25 cellular contexts compared by ENCODE assay signal in the genomic region with DNA sequence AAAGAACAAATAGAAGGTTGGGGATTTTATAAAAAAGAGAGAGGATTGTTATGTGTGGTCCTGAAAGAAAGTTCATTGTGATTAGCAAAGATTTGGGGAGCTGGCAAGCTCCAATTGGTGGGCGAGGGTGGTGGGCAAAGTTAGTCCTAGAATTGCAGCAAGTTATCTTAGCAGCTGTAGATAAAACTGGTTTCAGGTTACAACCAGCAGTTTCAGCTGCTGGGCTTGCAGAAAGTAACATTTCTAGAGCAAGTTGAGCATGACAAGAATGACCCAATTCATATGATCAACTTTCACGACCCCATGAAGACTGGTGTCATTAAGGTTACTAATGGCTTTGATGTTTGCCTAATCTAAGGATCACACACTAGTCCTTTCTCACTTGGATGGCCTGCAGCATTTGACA.
DNase-seq lines count a peak whose midpoint lies in the region; ATAC-seq and TF ChIP-seq lines count a peak whose summit lies in the region.
"Had no signal": no experiment of that assay in that cellular context is flagged by ENCODE, and none has a peak within 500 bp of the region (broad histone marks: within the 10 kb centered on the region; RNA-seq: fewer than 3 reads in every experiment).

No MANE protein-coding gene starts in this region.

- no peaks in the 10 kb centered on the region for H3K27me3 Mint-ChIP-seq in nephron progenitor cell (ENCODE audit: low read depth, poor library complexity)
- peaks cover 14% of the 10 kb centered on the region for H3K27me3 Mint-ChIP-seq in endodermal cell (ENCODE audit: insufficient read depth)

- H3K9me3 Mint-ChIP-seq in nephron progenitor cell: peaks cover 2% of the 10 kb centered on the region
- H3K9me3 Mint-ChIP-seq in endodermal cell: peaks cover 1% of the 10 kb centered on the region
- H3K9me3 Mint-ChIP-seq: dendritic cell treated with granulocyte-macrophage colony-stimulating factor and Interleukin-4, amounts not matched to agents 40 ng/mL and 50 ng/mL, for 4 days; HFFc6 had no signal

- in situ Hi-C loops in brain microvascular endothelial cell (cut with HindIII; ENCODE audit: low pct_ligation_motif_present, low sequenced_read_pairs): no loop called here

- H3K27ac Mint-ChIP-seq in nephron progenitor cell (peak overlapping the region; percentile 88), endodermal cell (no peak overlapping the region)
- H3K27ac Mint-ChIP-seq: CD4-positive, CD25-positive, alpha-beta regulatory T cell; dendritic cell treated with granulocyte-macrophage colony-stimulating factor and Interleukin-4, amounts not matched to agents 40 ng/mL and 50 ng/mL, for 4 days; HFFc6; WTC11 had no signal

- H3K4me3 ChIP-seq in brain microvascular endothelial cell (ENCODE audit: low read depth, low read length): no peak overlapping the region
- H3K4me3 ChIP-seq in endodermal cell (ENCODE audit: low read length): no peak overlapping the region
- H3K4me3 ChIP-seq: hepatocyte had no signal

- no peaks in the 10 kb centered on the region for H3K27me3 ChIP-seq in brain microvascular endothelial cell (replicated peaks)
- no peaks in the 10 kb centered on the region for H3K27me3 ChIP-seq in endodermal cell (ENCODE audit: control insufficient read depth, insufficient read depth, low read length, poor library complexity, severe bottlenecking)
- H3K27me3 ChIP-seq: hepatocyte had no signal

- H3K4me1 ChIP-seq in endodermal cell (ENCODE audit: control insufficient read depth, insufficient read depth, low read length): no peaks in the 10 kb centered on the region
- H3K4me1 ChIP-seq: foreskin keratinocyte had no signal

- DNase-seq in M059J (ENCODE audit: low read depth) (peak; percentile 25), brain microvascular endothelial cell (peak; percentile 58), nephron progenitor cell (no peak), endodermal cell (no peak), T-helper 1 cell (no peak), hippocampal formation (lab: John Stamatoyannopoulos, UW) (no peak)
- DNase-seq: activated CD4-positive, alpha-beta T cell treated with anti-CD3 and anti-CD28 coated beads, Interleukin-2, amount 50 U/mL, for 4 hours; activated effector memory CD4-positive, alpha-beta T cell treated with Interleukin-2 at 50 U/mL for 16 hours; CD4-positive, CD25-positive, alpha-beta regulatory T cell; DMS 273 treated with DMSO at 0.1 percent for 48 hours; foreskin keratinocyte; GDM1; HFFc6; Kasumi-1; NCI-H1105; NCI-H2081; NCI-H510A; stimulated activated CD4-positive, alpha-beta T cell treated with anti-CD3 and anti-CD28 coated beads, Interleukin-2, amount 100 ng/mL, for 48 hours; stimulated activated naive CD4-positive, alpha-beta T cell; T-helper 9 cell had no signal

- H3K36me3 ChIP-seq in brain microvascular endothelial cell (replicated peaks) (no peaks in the 10 kb centered on the region), endodermal cell (ENCODE audit: control insufficient read depth, insufficient read depth, low read length) (no peaks in the 10 kb centered on the region)

- no peak overlapping the region for H3K4me3 Mint-ChIP-seq in nephron progenitor cell
- H3K4me3 Mint-ChIP-seq in endodermal cell: no peak overlapping the region
- H3K4me3 Mint-ChIP-seq: CD4-positive, CD25-positive, alpha-beta regulatory T cell; dendritic cell treated with granulocyte-macrophage colony-stimulating factor and Interleukin-4, amounts not matched to agents 40 ng/mL and 50 ng/mL, for 4 days; HFFc6; WTC11 had no signal

- 78 to 82% methylated on average over 2 of the region's 2 CpGs for WGBS in endodermal cell (ENCODE audit: insufficient coverage in 1 of 2, insufficient read length in 1 of 2), 2 experiments

- no peak for TF ChIP-seq CTCF in brain microvascular endothelial cell (IDR thresholded peaks at IDR 0.05; ENCODE audit: low read depth, low read length, missing control alignments)
- no peak for TF ChIP-seq CTCF in nephron progenitor cell (IDR thresholded peaks at IDR 0.05)
- no peak for TF ChIP-seq CTCF in endodermal cell (conservative IDR thresholded peaks at IDR 0.05)

- ATAC-seq in GM18868 (IDR thresholded peaks at IDR 0.05; ENCODE audit: unreplicated experiment): peak; percentile 41
- ATAC-seq: foreskin keratinocyte, SK-N-SH treated with all-trans-retinoic acid at 6 μM for 48 hours, WTC11 had no signal

- H3K4me1 Mint-ChIP-seq in nephron progenitor cell (peaks cover 49% of the 10 kb centered on the region), endodermal cell (peaks cover 11% of the 10 kb centered on the region)
- H3K4me1 Mint-ChIP-seq: CD4-positive, CD25-positive, alpha-beta regulatory T cell had no signal

- no peak overlapping the region for H3K9ac ChIP-seq in endodermal cell (ENCODE audit: extremely low read depth, low read length, poor library complexity, severe bottlenecking)

- H3K9me3 ChIP-seq in endodermal cell (ENCODE audit: control insufficient read depth, low read length): no peaks in the 10 kb centered on the region

- H3K36me3 Mint-ChIP-seq in nephron progenitor cell (ENCODE audit: low read depth) (no peaks in the 10 kb centered on the region), endodermal cell (ENCODE audit: low read depth) (no peaks in the 10 kb centered on the region)
- H3K36me3 Mint-ChIP-seq: CD4-positive, CD25-positive, alpha-beta regulatory T cell; WTC11 had no signal

- H3K27ac ChIP-seq in brain microvascular endothelial cell: no peak overlapping the region
- H3K27ac ChIP-seq in endodermal cell (ENCODE audit: low read depth, low read length): no peak overlapping the region
- H3K27ac ChIP-seq: foreskin keratinocyte, hepatocyte had no signal

Comparison
In these comparisons a context has a peak if more than half of its experiments do, and no peak if none do; other contexts are left out.
1. DNase-seq: peak in M059J (single experiment) and brain microvascular endothelial cell (single experiment); none in nephron progenitor cell (single experiment), endodermal cell (single experiment), T-helper 1 cell (0 of 5) and hippocampal formation (0 of 2).